Comparison of ENCODE assay signal across 9 cellular contexts in genomic region chr20:51700809-51701285, GRCh38.
A peak's percentile ranks its signal among the peaks of the same experiment; 100 is the strongest.
DNase-seq lines count a peak whose midpoint lies in the region; ATAC-seq and TF ChIP-seq lines count a peak whose summit lies in the region.
"Had no signal": no experiment of that assay in that cellular context is flagged by ENCODE, and none has a peak within 500 bp of the region (broad histone marks: within the 10 kb centered on the region; RNA-seq: fewer than 3 reads in every experiment).

No MANE protein-coding gene starts in this region.

- H3K4me3 Mint-ChIP-seq in immature natural killer cell: no peak overlapping the region
- no peak overlapping the region for H3K4me3 Mint-ChIP-seq in type B pancreatic cell
- H3K4me3 Mint-ChIP-seq: naive B cell had no signal

- H3K9me3 Mint-ChIP-seq in immature natural killer cell: no peaks in the 10 kb centered on the region
- H3K9me3 Mint-ChIP-seq in type B pancreatic cell: no peaks in the 10 kb centered on the region
- H3K9me3 Mint-ChIP-seq: naive B cell had no signal

- DNase-seq in ELR (ENCODE audit: low read depth) (peak; percentile 78), HuH-7 (ENCODE audit: low spot score) (peak; percentile 74), immature natural killer cell (peak in 2 of 3 donors; percentile 19 to 23), type B pancreatic cell (ENCODE audit: extremely low spot score, unreplicated experiment) (no peak)
- DNase-seq: naive B cell had no signal

- peaks cover 0 to 7% (median 2%) of the 10 kb centered on the region in 3 donors for H3K27me3 Mint-ChIP-seq in immature natural killer cell (ENCODE audit: low read depth in 3 of 3)
- no peaks in the 10 kb centered on the region for H3K27me3 Mint-ChIP-seq in type B pancreatic cell

- peak overlapping the region; percentile 93; the same call in 1 of the 2 replicates for H3K27ac ChIP-seq in VCaP

- H3K4me1 Mint-ChIP-seq in immature natural killer cell: peaks cover 18 to 36% of the 10 kb centered on the region in 2 donors
- H3K4me1 Mint-ChIP-seq in type B pancreatic cell (ENCODE audit: unreplicated experiment): peaks cover 75% of the 10 kb centered on the region

- H3K27ac Mint-ChIP-seq in immature natural killer cell: no peak overlapping the region
- H3K27ac Mint-ChIP-seq in type B pancreatic cell: no peak overlapping the region

- ATAC-seq in HG03469 (IDR thresholded peaks at IDR 0.05; ENCODE audit: unreplicated experiment): no peak
- ATAC-seq in HG03571 (IDR thresholded peaks at IDR 0.05; ENCODE audit: unreplicated experiment): no peak
- no peak for ATAC-seq in GM18498 (IDR thresholded peaks at IDR 0.05; ENCODE audit: unreplicated experiment)

- H3K36me3 Mint-ChIP-seq in immature natural killer cell (peaks cover 0 to 4% (median 3%) of the 10 kb centered on the region in 3 donors), type B pancreatic cell (peaks cover 5% of the 10 kb centered on the region)
- H3K36me3 Mint-ChIP-seq: naive B cell had no signal

- peak; percentile 77 for TF ChIP-seq CTCF in VCaP (conservative IDR thresholded peaks at IDR 0.05)
- peak; percentile 80 for TF ChIP-seq CTCF in type B pancreatic cell (conservative IDR thresholded peaks at IDR 0.05)
